Comparison of ENCODE assay signal across 1 cellular context in genomic region chr5:115816226-115817042, GRCh38.
TF ChIP-seq lines count a peak whose summit lies in the region.

Gene CDO1 (minus strand): TSS chr5:115816659. CDS start chr5:115816397, 262 bp downstream.

TF ChIP-seq in HepG2, 621 proteins besides CTCF, POLR2A, EP300 and RAD21 (continued from another document and continues in another):
- TF ChIP-seq LRRFIP1 (CRISPR knock-in tag; conservative IDR thresholded peaks at IDR 0.05), result no peak
- 0 out of 2 replicates have a peak, but pooled peaks have one; percentile 15 for TF ChIP-seq ZNF501 (CRISPR knock-in tag; IDR thresholded peaks at IDR 0.05)
- peak; percentile 73 for TF ChIP-seq HNRNPLL (IDR thresholded peaks at IDR 0.05; ENCODE audit: low read depth, low read length, poor library complexity, severe bottlenecking)
- TF ChIP-seq CEBPG (CRISPR knock-in tag; IDR thresholded peaks at IDR 0.05), result no peak
- TF ChIP-seq HCFC1 (IDR thresholded peaks at IDR 0.05; ENCODE audit: low read depth, low read length), result no peak
- TF ChIP-seq ONECUT2 (CRISPR knock-in tag; IDR thresholded peaks at IDR 0.05), result no peak
- TF ChIP-seq ATF7 (IDR thresholded peaks at IDR 0.05), result 0 out of 2 replicates have a peak, but pooled peaks have one; percentile 4
- TF ChIP-seq ATF7 (CRISPR knock-in tag; IDR thresholded peaks at IDR 0.05), result no peak
- TF ChIP-seq RFX3 (CRISPR knock-in tag; IDR thresholded peaks at IDR 0.05), result no peak
- TF ChIP-seq CREB1 (IDR thresholded peaks at IDR 0.05), result no peak
- TF ChIP-seq CREB1 (CRISPR knock-in tag; IDR thresholded peaks at IDR 0.05), result no peak
- no peak for TF ChIP-seq PLSCR1 (CRISPR knock-in tag; IDR thresholded peaks at IDR 0.05; ENCODE audit: borderline replicate concordance)
- no peak for TF ChIP-seq RFXANK (CRISPR knock-in tag; IDR thresholded peaks at IDR 0.05)
- no peak for TF ChIP-seq KDM4B (CRISPR knock-in tag; IDR thresholded peaks at IDR 0.05)
- TF ChIP-seq ZNF296 (CRISPR knock-in tag; conservative IDR thresholded peaks at IDR 0.05), result no peak
- no peak for TF ChIP-seq ZNF225 (CRISPR knock-in tag; IDR thresholded peaks at IDR 0.05)
- TF ChIP-seq AHR (CRISPR knock-in tag; IDR thresholded peaks at IDR 0.05), result no peak
- no peak for TF ChIP-seq ZNF234 (CRISPR knock-in tag; conservative IDR thresholded peaks at IDR 0.05)
- TF ChIP-seq TCF12 (IDR thresholded peaks at IDR 0.05), result no peak
- no peak for TF ChIP-seq TCF12 (CRISPR knock-in tag; IDR thresholded peaks at IDR 0.05)
- TF ChIP-seq ZNF839 (CRISPR knock-in tag; IDR thresholded peaks at IDR 0.05; ENCODE audit: borderline replicate concordance), result no peak
- TF ChIP-seq, protein P1, sequence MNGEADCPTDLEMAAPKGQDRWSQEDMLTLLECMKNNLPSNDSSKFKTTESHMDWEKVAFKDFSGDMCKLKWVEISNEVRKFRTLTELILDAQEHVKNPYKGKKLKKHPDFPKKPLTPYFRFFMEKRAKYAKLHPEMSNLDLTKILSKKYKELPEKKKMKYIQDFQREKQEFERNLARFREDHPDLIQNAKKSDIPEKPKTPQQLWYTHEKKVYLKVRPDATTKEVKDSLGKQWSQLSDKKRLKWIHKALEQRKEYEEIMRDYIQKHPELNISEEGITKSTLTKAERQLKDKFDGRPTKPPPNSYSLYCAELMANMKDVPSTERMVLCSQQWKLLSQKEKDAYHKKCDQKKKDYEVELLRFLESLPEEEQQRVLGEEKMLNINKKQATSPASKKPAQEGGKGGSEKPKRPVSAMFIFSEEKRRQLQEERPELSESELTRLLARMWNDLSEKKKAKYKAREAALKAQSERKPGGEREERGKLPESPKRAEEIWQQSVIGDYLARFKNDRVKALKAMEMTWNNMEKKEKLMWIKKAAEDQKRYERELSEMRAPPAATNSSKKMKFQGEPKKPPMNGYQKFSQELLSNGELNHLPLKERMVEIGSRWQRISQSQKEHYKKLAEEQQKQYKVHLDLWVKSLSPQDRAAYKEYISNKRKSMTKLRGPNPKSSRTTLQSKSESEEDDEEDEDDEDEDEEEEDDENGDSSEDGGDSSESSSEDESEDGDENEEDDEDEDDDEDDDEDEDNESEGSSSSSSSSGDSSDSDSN (CRISPR knock-in tag; IDR thresholded peaks at IDR 0.05), result peak; percentile 71; the same call in 1 of the 2 replicates
- TF ChIP-seq ZFP36L1 (CRISPR knock-in tag; IDR thresholded peaks at IDR 0.05), result no peak
- no peak for TF ChIP-seq FUBP1 (CRISPR knock-in tag; IDR thresholded peaks at IDR 0.05; ENCODE audit: borderline replicate concordance)
- TF ChIP-seq MAFG (CRISPR knock-in tag; IDR thresholded peaks at IDR 0.05), result no peak
- TF ChIP-seq STAG1 (CRISPR knock-in tag; IDR thresholded peaks at IDR 0.05), result no peak
- no peak; the same call in 1 of the 2 replicates for TF ChIP-seq DMAP1 (CRISPR knock-in tag; IDR thresholded peaks at IDR 0.05)
- no peak for TF ChIP-seq SRF (IDR thresholded peaks at IDR 0.05; ENCODE audit: low read depth, low read length)
- no peak for TF ChIP-seq FOXA1 (IDR thresholded peaks at IDR 0.05)
- TF ChIP-seq FOXA1 (CRISPR knock-in tag; IDR thresholded peaks at IDR 0.05), result no peak
- TF ChIP-seq ZSCAN20 (CRISPR knock-in tag; IDR thresholded peaks at IDR 0.05; ENCODE audit: borderline replicate concordance), result no peak; the same call in 1 of the 2 replicates
- TF ChIP-seq PBX2 (CRISPR knock-in tag; IDR thresholded peaks at IDR 0.05), result no peak
- TF ChIP-seq KLF16 (CRISPR knock-in tag; IDR thresholded peaks at IDR 0.05), result no peak
- TF ChIP-seq ZNF121 (CRISPR knock-in tag; IDR thresholded peaks at IDR 0.05), result no peak
- no peak for TF ChIP-seq GATAD2A (CRISPR knock-in tag; IDR thresholded peaks at IDR 0.05)
- TF ChIP-seq GTF2F1 (IDR thresholded peaks at IDR 0.05; ENCODE audit: low read length), result no peak
- TF ChIP-seq EZH2 (conservative IDR thresholded peaks at IDR 0.05; ENCODE audit: low read depth, low read length), result 0 out of 2 replicates have a peak, but pooled peaks have one; percentile 46
- TF ChIP-seq ZNF33B (CRISPR knock-in tag; IDR thresholded peaks at IDR 0.05), result no peak
- TF ChIP-seq KLF13 (CRISPR knock-in tag; IDR thresholded peaks at IDR 0.05), result no peak
- no peak for TF ChIP-seq HNRNPUL1 (IDR thresholded peaks at IDR 0.05; ENCODE audit: low read depth, low read length)
- TF ChIP-seq NFE2L1 (CRISPR knock-in tag; IDR thresholded peaks at IDR 0.05; ENCODE audit: borderline replicate concordance), result no peak
- no peak for TF ChIP-seq ZNF562 (CRISPR knock-in tag; IDR thresholded peaks at IDR 0.05; ENCODE audit: borderline replicate concordance)
- TF ChIP-seq ZNF138 (CRISPR knock-in tag; IDR thresholded peaks at IDR 0.05; ENCODE audit: low read depth), result no peak; the same call in 1 of the 2 replicates
- TF ChIP-seq NR2C2 (CRISPR knock-in tag; IDR thresholded peaks at IDR 0.05; ENCODE audit: borderline replicate concordance), result 0 out of 2 replicates have a peak, but pooled peaks have one; percentile 14
- TF ChIP-seq ZNF614 (CRISPR knock-in tag; IDR thresholded peaks at IDR 0.05; ENCODE audit: borderline replicate concordance), result no peak
- TF ChIP-seq, protein P2, sequence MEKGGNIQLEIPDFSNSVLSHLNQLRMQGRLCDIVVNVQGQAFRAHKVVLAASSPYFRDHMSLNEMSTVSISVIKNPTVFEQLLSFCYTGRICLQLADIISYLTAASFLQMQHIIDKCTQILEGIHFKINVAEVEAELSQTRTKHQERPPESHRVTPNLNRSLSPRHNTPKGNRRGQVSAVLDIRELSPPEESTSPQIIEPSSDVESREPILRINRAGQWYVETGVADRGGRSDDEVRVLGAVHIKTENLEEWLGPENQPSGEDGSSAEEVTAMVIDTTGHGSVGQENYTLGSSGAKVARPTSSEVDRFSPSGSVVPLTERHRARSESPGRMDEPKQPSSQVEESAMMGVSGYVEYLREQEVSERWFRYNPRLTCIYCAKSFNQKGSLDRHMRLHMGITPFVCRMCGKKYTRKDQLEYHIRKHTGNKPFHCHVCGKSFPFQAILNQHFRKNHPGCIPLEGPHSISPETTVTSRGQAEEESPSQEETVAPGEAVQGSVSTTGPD (CRISPR knock-in tag; IDR thresholded peaks at IDR 0.05), result no peak
- no peak for TF ChIP-seq ZNF761 (CRISPR knock-in tag; conservative IDR thresholded peaks at IDR 0.05)
- no peak for TF ChIP-seq REST (IDR thresholded peaks at IDR 0.05; ENCODE audit: borderline replicate concordance in 1 of 2, low read depth in 1 of 2, low read length in 2 of 2)
- no peak for TF ChIP-seq HIVEP1 (CRISPR knock-in tag; IDR thresholded peaks at IDR 0.05)
- TF ChIP-seq ZNF468 (CRISPR knock-in tag; IDR thresholded peaks at IDR 0.05), result no peak
- no peak for TF ChIP-seq THAP7 (CRISPR knock-in tag; IDR thresholded peaks at IDR 0.05)
- no peak for TF ChIP-seq EHMT2 (IDR thresholded peaks at IDR 0.05; ENCODE audit: borderline replicate concordance, low read depth, low read length)
- TF ChIP-seq HIC2 (CRISPR knock-in tag; IDR thresholded peaks at IDR 0.05; ENCODE audit: low read depth), result no peak
- no peak for TF ChIP-seq MXD3 (CRISPR knock-in tag; IDR thresholded peaks at IDR 0.05)
- 0 out of 2 replicates have a peak, but pooled peaks have one; percentile 29 for TF ChIP-seq PHF21A (CRISPR knock-in tag; IDR thresholded peaks at IDR 0.05)
- TF ChIP-seq ARHGAP35 (CRISPR knock-in tag; IDR thresholded peaks at IDR 0.05; ENCODE audit: borderline replicate concordance), result no peak
- TF ChIP-seq SIN3B (IDR thresholded peaks at IDR 0.05; ENCODE audit: low read length), result no peak
- TF ChIP-seq HOXA9 (CRISPR knock-in tag; IDR thresholded peaks at IDR 0.05; ENCODE audit: borderline replicate concordance), result 0 out of 2 replicates have a peak, but pooled peaks have one; percentile 54
- no peak for TF ChIP-seq SNAPC2 (CRISPR knock-in tag; IDR thresholded peaks at IDR 0.05)
